21 cellular contexts compared by ENCODE assay signal in the genomic region with DNA sequence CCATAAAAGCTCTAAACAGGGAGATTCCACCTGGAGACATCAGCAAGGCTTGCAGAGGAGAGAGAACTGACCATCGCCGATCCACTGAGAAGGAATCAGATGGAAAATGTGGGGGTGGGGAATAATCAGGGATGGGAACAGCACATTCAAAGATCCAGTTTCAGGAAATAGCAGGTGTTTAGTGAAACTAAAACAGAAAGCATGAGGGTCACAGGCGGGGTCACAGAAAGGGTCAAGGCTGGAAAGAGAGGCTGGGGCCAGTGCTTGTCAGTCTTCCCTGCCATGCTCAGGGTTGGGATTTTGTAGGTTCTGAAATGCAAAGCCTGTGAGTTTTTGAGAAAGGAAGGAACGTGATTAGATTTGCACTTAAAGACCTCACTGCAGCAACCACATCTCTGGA.
"Had no signal": no experiment of that assay in that cellular context is flagged by ENCODE, and none has a peak within 500 bp of the region (broad histone marks: within the 10 kb centered on the region; RNA-seq: fewer than 3 reads in every experiment).

No MANE protein-coding gene starts in this region.

- H3K4me3 ChIP-seq: esophagus squamous epithelium, gastroesophageal sphincter, left ventricle myocardium inferior, right atrium auricular region, sigmoid colon, skin epidermis, testis, tibial nerve, upper lobe of right lung, vagina had no signal

- H3K36me3 ChIP-seq: esophagus squamous epithelium, gastroesophageal sphincter, left ventricle myocardium inferior, right atrium auricular region, sigmoid colon, tibial nerve, upper lobe of right lung, vagina had no signal

- H3K27me3 Mint-ChIP-seq: dendritic cell treated with granulocyte-macrophage colony-stimulating factor and Interleukin-4, amounts not matched to agents 40 ng/mL and 50 ng/mL, for 4 days; naive B cell; stimulated activated naive B cell treated with anti-CD40 and anti-IgM and Interleukin-4, amounts not matched to agents 10 μg/mL and 1 μg/mL and 100 μg/mL, for 72 hours; stimulated activated naive CD8-positive, alpha-beta T cell treated with anti-CD3 and anti-CD28 coated beads, Interleukin-15, amount 100 ng/mL, for 72 hours had no signal

- H3K27ac ChIP-seq: esophagus squamous epithelium, gastroesophageal sphincter, left ventricle myocardium inferior, right atrium auricular region, sigmoid colon, skin epidermis, testis, tibial nerve, upper lobe of right lung, vagina had no signal

- FAIRE-seq: keratinocyte had no signal

- H3K9me3 ChIP-seq: esophagus squamous epithelium, gastroesophageal sphincter, left ventricle myocardium inferior, right atrium auricular region, sigmoid colon, testis, tibial nerve, upper lobe of right lung, vagina had no signal

- H3K4me3 Mint-ChIP-seq: dendritic cell treated with granulocyte-macrophage colony-stimulating factor and Interleukin-4, amounts not matched to agents 40 ng/mL and 50 ng/mL, for 4 days; stimulated activated naive B cell treated with anti-CD40 and anti-IgM and Interleukin-4, amounts not matched to agents 10 μg/mL and 1 μg/mL and 100 μg/mL, for 72 hours; stimulated activated naive CD8-positive, alpha-beta T cell treated with anti-CD3 and anti-CD28 coated beads, Interleukin-15, amount 100 ng/mL, for 72 hours had no signal

- DNase-seq: esophagus squamous epithelium; foreskin fibroblast; glutamatergic neuron; left ventricle myocardium inferior; mesendoderm; naive B cell; posterior cingulate gyrus; sigmoid colon; stimulated activated CD4-positive, alpha-beta T cell treated with anti-CD3 and anti-CD28 coated beads, Interleukin-2, amount 100 ng/mL, for 24 hours; stimulated activated CD4-positive, alpha-beta T cell treated with anti-CD3 and anti-CD28 coated beads, Interleukin-4, amount 100 ng/mL, for 4 hours; stimulated activated naive B cell treated with anti-CD40 and anti-IgM and Interleukin-4, amounts not matched to agents 10 μg/mL and 1 μg/mL and 100 μg/mL, for 72 hours; stimulated activated naive CD8-positive, alpha-beta T cell treated with anti-CD3 and anti-CD28 coated beads, Interleukin-15, amount 100 ng/mL, for 72 hours; testis; upper lobe of right lung had no signal

- H3K27me3 ChIP-seq: esophagus squamous epithelium, gastroesophageal sphincter, right atrium auricular region, sigmoid colon, testis, tibial nerve, upper lobe of right lung, vagina had no signal

- H3K9me3 Mint-ChIP-seq: dendritic cell treated with granulocyte-macrophage colony-stimulating factor and Interleukin-4, amounts not matched to agents 40 ng/mL and 50 ng/mL, for 4 days; stimulated activated naive CD8-positive, alpha-beta T cell treated with anti-CD3 and anti-CD28 coated beads, Interleukin-15, amount 100 ng/mL, for 72 hours had no signal

- H3K27ac Mint-ChIP-seq: dendritic cell treated with granulocyte-macrophage colony-stimulating factor and Interleukin-4, amounts not matched to agents 40 ng/mL and 50 ng/mL, for 4 days; stimulated activated naive B cell treated with anti-CD40 and anti-IgM and Interleukin-4, amounts not matched to agents 10 μg/mL and 1 μg/mL and 100 μg/mL, for 72 hours had no signal

- H3K4me1 ChIP-seq: testis, tibial nerve had no signal

- ATAC-seq: gastroesophageal sphincter; stimulated activated naive B cell treated with anti-CD40 and anti-IgM and Interleukin-4, amounts not matched to agents 10 μg/mL and 1 μg/mL and 100 μg/mL, for 72 hours; stimulated activated naive CD8-positive, alpha-beta T cell treated with anti-CD3 and anti-CD28 coated beads, Interleukin-15, amount 100 ng/mL, for 72 hours; upper lobe of right lung had no signal
